Comparison of ENCODE assay signal across 13 cellular contexts in the genomic region with DNA sequence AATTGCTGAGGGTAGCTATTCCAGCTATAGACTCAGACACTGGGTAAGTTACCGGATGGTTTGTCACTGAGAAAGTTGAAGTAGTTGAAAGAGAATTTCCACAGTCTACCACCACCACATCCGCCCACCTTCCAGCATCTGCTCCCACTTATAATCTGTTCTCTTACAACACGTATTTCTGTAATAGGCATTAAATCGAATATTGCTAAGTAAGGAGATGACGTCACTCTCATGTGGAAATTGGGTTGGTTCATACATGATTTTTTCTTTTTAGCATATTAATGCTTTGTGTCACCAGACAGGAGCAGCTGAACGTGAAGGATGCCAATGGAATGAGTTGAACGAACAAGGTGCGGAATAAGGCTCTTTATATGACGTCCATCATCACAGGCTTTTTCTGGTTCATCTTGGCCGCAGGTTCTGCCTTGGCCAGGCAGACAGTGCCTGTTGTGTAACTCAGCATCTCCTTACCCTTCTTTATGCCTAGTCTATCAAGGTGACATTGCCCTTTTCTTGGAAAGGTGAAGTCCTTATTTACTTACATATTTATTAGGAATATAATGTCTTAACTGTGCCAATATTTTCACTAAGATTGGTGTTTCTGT. TPM values are rescaled to one million over a fixed set of nuclear protein-coding genes. Genes with fewer than 3 reads are reported as not detected.
A peak's percentile ranks its signal among the peaks of the same experiment; 100 is the strongest.
DNase-seq lines count a peak whose midpoint lies in the region; ATAC-seq, FAIRE-seq and TF ChIP-seq lines count a peak whose summit lies in the region.
"Had no signal": no experiment of that assay in that cellular context is flagged by ENCODE, and none has a peak within 500 bp of the region (broad histone marks: within the 10 kb centered on the region; RNA-seq: fewer than 3 reads in every experiment).

No MANE protein-coding gene starts in this region.

- DNase-seq in Ammon's horn (ENCODE audit: low spot score) (peak; percentile 31), GM12891 (ENCODE audit: insufficient read length, low spot score) (no peak), fibroblast of gingiva (ENCODE audit: low read depth) (peak; percentile 42), putamen (ENCODE audit: low spot score) (peak; percentile 60), NCI-H1436 treated with DMSO at 0.1 percent for 48 hours (lab: John Stamatoyannopoulos, UW) (no peak), epidermal melanocyte (ENCODE audit: insufficient read length, low spot score) (no peak), RPMI8226 (no peak)
- DNase-seq: CD4-positive, alpha-beta memory T cell; NCI-H510A; NCI-H748 treated with DMSO at 0.1 percent for 48 hours; NK-92 treated with Interleukin-12 subunit alpha and Interleukin-12 subunit beta, amount 100 ng/mL, for 24 hours; Peyer's patch had no signal

- FAIRE-seq in GM12891 (lab: Jason Lieb, UNC), result no peak

- ATAC-seq in HG03378 (IDR thresholded peaks at IDR 0.05; ENCODE audit: unreplicated experiment), result no peak

- no peak for TF ChIP-seq POLR2A in GM12891 (IDR thresholded peaks at IDR 0.05; ENCODE audit: low read depth, low read length)

TF ChIP-seq in GM12891, 5 proteins besides CTCF, POLR2A, EP300 and RAD21:
- TF ChIP-seq POLR2AphosphoS5 (IDR thresholded peaks at IDR 0.05; ENCODE audit: low read depth, low read length) (0 out of 2 replicates have a peak, but pooled peaks have one; percentile 38), PAX5 (IDR thresholded peaks at IDR 0.05; ENCODE audit: insufficient read depth, low read length, severe bottlenecking) (no peak)

RNA-seq across cellular contexts. Expression of a gene that starts 45.9 kb away (rescaled TPM):
- polyA plus RNA-seq in GM12891 (2012; ENCODE audit: low read depth, missing spikeins), result 7.3 TPM

Comparison
In these comparisons a context has a peak if more than half of its experiments do, and no peak if none do; other contexts are left out.
1. DNase-seq: peak in Ammon's horn (single experiment), fibroblast of gingiva (single experiment) and putamen (single experiment); none in GM12891 (single experiment), NCI-H1436 treated with DMSO at 0.1 percent for 48 hours (single experiment), epidermal melanocyte (single experiment) and RPMI8226 (single experiment).